8 cellular contexts compared by ENCODE assay signal in the genomic region with DNA sequence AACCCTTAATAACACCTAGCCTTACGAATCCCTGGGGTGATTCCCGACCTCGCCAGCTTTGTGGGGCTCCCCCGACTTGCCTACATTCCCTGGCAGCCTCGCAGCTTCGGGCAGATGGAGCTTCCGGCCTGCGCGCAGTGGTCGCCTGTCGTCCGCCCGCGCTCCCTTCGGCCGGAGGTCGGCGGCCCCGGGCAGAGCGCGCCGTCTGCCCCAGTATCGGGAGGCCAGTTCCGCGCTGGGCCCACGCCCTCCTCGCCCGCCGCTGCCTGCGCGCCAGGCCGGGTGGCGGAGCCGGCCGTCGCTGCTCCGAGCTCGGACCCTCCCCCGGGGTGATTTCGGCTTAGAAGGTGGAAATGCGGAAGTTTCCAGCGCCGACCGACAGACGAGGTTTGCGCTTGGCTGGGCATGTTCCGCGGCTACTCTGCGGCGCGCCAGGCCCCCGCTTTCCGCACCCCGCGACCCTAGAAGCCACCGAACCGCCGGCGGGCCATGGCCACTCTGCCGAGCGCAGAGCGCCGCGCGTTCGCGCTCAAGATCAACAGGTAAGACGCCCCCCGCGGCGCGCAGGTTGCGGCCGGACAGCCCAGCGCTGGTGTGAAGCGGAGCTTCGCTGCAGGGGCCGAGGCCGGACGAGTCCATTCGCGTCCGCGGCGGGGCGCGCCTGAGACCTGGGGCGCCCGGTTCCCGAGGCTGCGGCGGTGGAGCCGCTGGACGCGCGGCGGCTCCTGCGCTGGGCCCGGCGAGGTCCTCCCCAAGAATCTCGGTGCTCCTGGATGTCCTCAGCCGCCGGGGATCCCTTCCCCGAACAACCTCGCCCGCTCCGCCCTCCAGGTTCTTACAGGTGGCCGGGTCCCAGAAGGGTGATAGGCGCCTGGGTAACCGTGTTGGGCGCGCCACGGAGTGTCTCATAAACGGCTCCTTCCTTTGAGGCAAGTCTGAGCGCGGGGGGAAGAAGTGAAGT. TPM values are rescaled to one million over a fixed set of nuclear protein-coding genes. Genes with fewer than 3 reads are reported as not detected.
DNase-seq lines count a peak whose midpoint lies in the region; ATAC-seq, FAIRE-seq and TF ChIP-seq lines count a peak whose summit lies in the region.

TSS of gene DOCK8 (plus strand) at position 378 of the 961 bp plus-strand sequence. CDS start at position 490, 112 bp downstream.

- TF ChIP-seq EP300 in A549 (IDR thresholded peaks at IDR 0.05) = no peak

- H3K27me3 ChIP-seq in PC-9 (ENCODE audit: insufficient read depth, low read depth) (no peaks in the 10 kb centered on the region), cardiac muscle cell (peaks cover 61% of the 10 kb centered on the region), vagina (no peaks in the 10 kb centered on the region)

- H3K4me3 ChIP-seq in A549 (peak within 1 kb of the TSS; percentile 59), PC-9 (peak within 1 kb of the TSS; percentile 72), cardiac muscle cell (peak within 1 kb of the TSS; percentile 73), vagina (peak within 1 kb of the TSS; percentile 53 to 63)

- POLR2A ChIA-PET in A549 (lab: Yijun Ruan, JAX) = interaction anchor here (1.1 kb wide), 1 partner anchor 79 kb away, joined by 6 read pairs; no protein-coding TSS in a partner anchor
- POLR2A ChIA-PET in PC-9 (lab: Charles Lee; ENCODE audit: unreplicated experiment) = no interaction called here

- H4K20me1 ChIP-seq in PC-9 (ENCODE audit: insufficient read depth) = no peaks in the 10 kb centered on the region

- H3K79me2 ChIP-seq in PC-9 (ENCODE audit: low read depth) = no peaks in the 10 kb centered on the region

- H3F3A ChIP-seq in PC-9 (ENCODE audit: insufficient read depth, low read depth) = no peaks in the 10 kb centered on the region

- TF ChIP-seq RAD21 in A549 (conservative IDR thresholded peaks at IDR 0.05 in 1 of 2, IDR thresholded peaks at IDR 0.05 in 1 of 2) = peak in 1 of 2 experiments; percentile 47; a peak in 3 of 5 replicates

- H3K36me3 ChIP-seq in PC-9 (ENCODE audit: low read depth) (no peaks in the 10 kb centered on the region), cardiac muscle cell (no peaks in the 10 kb centered on the region), vagina (no peaks in the 10 kb centered on the region)

- intact Hi-C loops in PC-9 (cut with micrococcal nuclease; ENCODE audit: unreplicated experiment) (no loop called here), vagina (cut with DNase I) (no loop called here)

- peak within 1 kb of the TSS; percentile 87 for H2AFZ ChIP-seq in PC-9

- H3K27ac ChIP-seq in A549 (peak within 1 kb of the TSS; percentile 58 to 84), PC-9 (no peak within 1 kb of the TSS), cardiac muscle cell (no peak within 1 kb of the TSS), vagina (peak within 1 kb of the TSS; percentile 83)

- DNase-seq in A549 (ENCODE audit: low read depth in 1 of 2, low spot score in 1 of 2) (peak; percentile 43 to 75), PC-9 (peak; percentile 37 to 52), cardiac muscle cell (ENCODE audit: low read depth in 1 of 2, low spot score in 1 of 2) (peak; percentile 62 to 72), retina (peak; percentile 82), vagina (ENCODE audit: extremely low spot score in 2 of 2) (no peak)
- DNase-seq in activated effector memory CD4-positive, alpha-beta T cell treated with anti-CD3 and anti-CD28 coated beads, Interleukin-2, amount 50 U/mL, for 16 hours = peak; percentile 84

- TF ChIP-seq POLR2A in A549 (IDR thresholded peaks at IDR 0.05; ENCODE audit: low read length) (no peak), vagina (IDR thresholded peaks at IDR 0.05) (no peak)

- WGBS in A549 (ENCODE audit: missing lambda C conversion rate) = 3% methylated on average over 33 of the region's 116 CpGs

- H3K4me1 ChIP-seq in A549 (no peaks in the 10 kb centered on the region), PC-9 (replicated peaks; ENCODE audit: insufficient read depth) (no peaks in the 10 kb centered on the region), cardiac muscle cell (ENCODE audit: low read depth) (no peaks in the 10 kb centered on the region), vagina (no peaks in the 10 kb centered on the region)

- H3K4me2 ChIP-seq in A549 (peak within 1 kb of the TSS; percentile 80), PC-9 (peak within 1 kb of the TSS; percentile 83)

- CTCF ChIA-PET in A549 (lab: Yijun Ruan, JAX) (interaction anchor here (0.7 to 1.9 kb wide), 11 partner anchors 8 to 795 kb away, joined by 3 to 9 read pairs (median 4); no protein-coding TSS in a partner anchor), PC-9 (lab: Charles Lee) (no interaction called here)

- peak; percentile 50 for TF ChIP-seq CTCF in A549 (IDR thresholded peaks at IDR 0.05)
- TF ChIP-seq CTCF in PC-9 (conservative IDR thresholded peaks at IDR 0.05) = no peak; the same call in 1 of the 2 replicates
- peak; percentile 48 for TF ChIP-seq CTCF in cardiac muscle cell (IDR thresholded peaks at IDR 0.05; ENCODE audit: low read depth, low read length)
- TF ChIP-seq CTCF in vagina (IDR thresholded peaks at IDR 0.05) = peak in 1 of 3 experiments; percentile 23

- peak; percentile 95 to 98 for ATAC-seq in A549
- ATAC-seq in GM18861 (IDR thresholded peaks at IDR 0.05; ENCODE audit: unreplicated experiment) = peak; percentile 72
- ATAC-seq in HG03097 (IDR thresholded peaks at IDR 0.05; ENCODE audit: low FRiP score, unreplicated experiment) = peak; percentile 88

- no TSS peak for BruUV-seq in PC-9 (replicated peaks; lab: Mats Ljungman, UMichigan)

- no peaks in the 10 kb centered on the region for H3K9me2 ChIP-seq in PC-9 (ENCODE audit: insufficient read depth)

- no peak for FAIRE-seq in A549 (lab: Jason Lieb, UNC)

- H3K9me3 ChIP-seq in A549 (no peaks in the 10 kb centered on the region), PC-9 (ENCODE audit: insufficient read depth, low read depth) (no peaks in the 10 kb centered on the region), cardiac muscle cell (ENCODE audit: low read depth) (no peaks in the 10 kb centered on the region), vagina (no peaks in the 10 kb centered on the region)

TF ChIP-seq in A549, 52 proteins besides CTCF, POLR2A, EP300 and RAD21 (continues in another document):
- TF ChIP-seq HEYL (CRISPR knock-in tag; IDR thresholded peaks at IDR 0.05) (no peak), RARB (CRISPR knock-in tag; IDR thresholded peaks at IDR 0.05) (no peak), MAZ (IDR thresholded peaks at IDR 0.05; ENCODE audit: borderline replicate concordance, low read depth, low read length) (no peak), SMC3 (IDR thresholded peaks at IDR 0.05) (peak; percentile 55), USF2 (IDR thresholded peaks at IDR 0.05) (no peak), KDM1A (IDR thresholded peaks at IDR 0.05; ENCODE audit: low read depth) (no peak), ZNF302 (CRISPR knock-in tag; IDR thresholded peaks at IDR 0.05) (no peak), RCOR1 (IDR thresholded peaks at IDR 0.05; ENCODE audit: low read depth, low read length) (no peak), KDM5A (IDR thresholded peaks at IDR 0.05) (no peak), ZFP36 (IDR thresholded peaks at IDR 0.05; ENCODE audit: borderline replicate concordance, partially characterized antibody) (no peak), FOSL2 (IDR thresholded peaks at IDR 0.05) (no peak), FOSL2 (CRISPR knock-in tag; IDR thresholded peaks at IDR 0.05) (no peak), EHMT2 (IDR thresholded peaks at IDR 0.05; ENCODE audit: low read depth) (no peak), E2F6 (IDR thresholded peaks at IDR 0.05; ENCODE audit: borderline replicate concordance, low read depth) (peak; percentile 26; the same call in 1 of the 2 replicates), ZC3H11A (IDR thresholded peaks at IDR 0.05) (no peak), HOXB5 (CRISPR knock-in tag; IDR thresholded peaks at IDR 0.05) (no peak), RNF2 (IDR thresholded peaks at IDR 0.05; ENCODE audit: borderline replicate concordance, low read depth) (no peak), GATA3 (IDR thresholded peaks at IDR 0.05; ENCODE audit: borderline replicate concordance) (no peak)
- TF ChIP-seq, protein P1, sequence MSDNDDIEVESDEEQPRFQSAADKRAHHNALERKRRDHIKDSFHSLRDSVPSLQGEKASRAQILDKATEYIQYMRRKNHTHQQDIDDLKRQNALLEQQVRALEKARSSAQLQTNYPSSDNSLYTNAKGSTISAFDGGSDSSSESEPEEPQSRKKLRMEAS (IDR thresholded peaks at IDR 0.05) = no peak

RNA-seq across cellular contexts. Expression of gene DOCK8, which starts in this region (rescaled TPM):
- polyA plus RNA-seq in A549 (2011; rRNA removed) (0.68 and 0.83 TPM in 2 replicates), A549 (2017; fragmentation: RNase III; extraction: RNeasy Plus Mini Kit Qiagen cat#74134 plus additional on column Dnase treatment) (0.18 to 0.54 TPM (median 0.27 TPM) in 3 replicates), cardiac muscle cell (0.11 and 2.0 TPM in 2 replicates)
- 0.11 and 0.17 TPM in 2 replicates for polyA plus RNA-seq in A549 (2012; cell fraction: cytosol; rRNA removed)
- 0.12 and 0.18 TPM in 2 replicates for polyA plus RNA-seq in A549 (2012; cell fraction: nucleus; rRNA removed)
- 0.91 and 1.1 TPM in 2 replicates for polyA minus RNA-seq in A549 (2011; rRNA and poly(A)+ RNA removed)
- total RNA-seq in PC-9 (2021) (7.5 and 8.1 TPM in 2 replicates), cardiac muscle cell (0.04 TPM in 1 of 2 replicates, not detected in the other), vagina (18.4 TPM)

Comparison
In these comparisons a context has a peak if more than half of its experiments do, and no peak if none do; other contexts are left out.
1. DNase-seq: peak in A549 (2 of 2), PC-9 (2 of 2), activated effector memory CD4-positive, alpha-beta T cell treated with anti-CD3 and anti-CD28 coated beads, Interleukin-2, amount 50 U/mL, for 16 hours (single experiment), cardiac muscle cell (2 of 2) and retina (single experiment); none in vagina (0 of 2).
2. H3K27ac ChIP-seq: peak in A549 (2 of 2) and vagina (single experiment); none in PC-9 (single experiment) and cardiac muscle cell (single experiment).
3. Peak in every context shown above with its lines, with median percentiles within 50 percentile points of each other: ATAC-seq and H3K4me3 ChIP-seq.